Comparison of ENCODE assay signal across 23 cellular contexts in genomic region chr9:38387751-38388150, GRCh38. TPM values are rescaled to one million over a fixed set of nuclear protein-coding genes. Genes with fewer than 3 reads are reported as not detected.
DNase-seq lines count a peak whose midpoint lies in the region; ATAC-seq, FAIRE-seq and TF ChIP-seq lines count a peak whose summit lies in the region.
"Had no signal": no experiment of that assay in that cellular context is flagged by ENCODE, and none has a peak within 500 bp of the region (broad histone marks: within the 10 kb centered on the region; RNA-seq: fewer than 3 reads in every experiment).

No MANE protein-coding gene starts in this region.

- no peak overlapping the region for H3K4me2 ChIP-seq in astrocyte (ENCODE audit: low read length)
- no peak overlapping the region for H3K4me2 ChIP-seq in HepG2 (ENCODE audit: low read depth, low read length)

- H3K9me3 ChIP-seq in astrocyte (ENCODE audit: insufficient read depth, low read depth, low read length) (peaks cover 5% of the 10 kb centered on the region), HepG2 (ENCODE audit: low read length) (peaks cover 6% of the 10 kb centered on the region; the same call in 1 of the 2 replicates)
- H3K9me3 ChIP-seq: BE2C had no signal

- H3K36me3 Mint-ChIP-seq in astrocyte (ENCODE audit: low read depth, unreplicated experiment), result no peaks in the 10 kb centered on the region

- intact Hi-C loops in HepG2 (cut with micrococcal nuclease; ENCODE audit: unreplicated experiment), result no loop called here

- WGBS in HepG2 (ENCODE audit: low lambda C conversion rate), result 89% methylated on average over 4 of the region's 4 CpGs
- 93% methylated on average over 4 of the region's 4 CpGs for WGBS in urinary bladder

- in situ Hi-C loops in HepG2 (cut with HindIII; ENCODE audit: extremely low pct_ligation_motif_present, low pct_unique_long_range_greater_than_20kb), result no loop called here

- H3K9me3 Mint-ChIP-seq in astrocyte (ENCODE audit: unreplicated experiment), result peaks cover 9% of the 10 kb centered on the region

- TF ChIP-seq CTCF in astrocyte (IDR thresholded peaks at IDR 0.05; ENCODE audit: insufficient read depth, low read depth, low read length) (no peak), HepG2 (CRISPR knock-in tag; IDR thresholded peaks at IDR 0.05) (no peak)

- H3K4me1 ChIP-seq in astrocyte (ENCODE audit: insufficient read depth, low read length) (peaks cover 14% of the 10 kb centered on the region), HepG2 (ENCODE audit: insufficient read depth, low read length) (peaks cover 96% of the 10 kb centered on the region), rectal smooth muscle tissue (ENCODE audit: control insufficient read depth, insufficient read depth, low read length) (peaks cover 28% of the 10 kb centered on the region), urinary bladder (ENCODE audit: insufficient read depth) (no peaks in the 10 kb centered on the region)
- H3K4me1 ChIP-seq: BE2C had no signal

- FAIRE-seq in astrocyte (lab: Jason Lieb, UNC) (no peak), HepG2 (lab: Jason Lieb, UNC) (no peak)
- FAIRE-seq: D721Med, GM12892 had no signal

- ATAC-seq in HepG2, result no peak
- no peak for ATAC-seq in HG03196 (IDR thresholded peaks at IDR 0.05; ENCODE audit: unreplicated experiment)
- no peak for ATAC-seq in HG03520 (IDR thresholded peaks at IDR 0.05; ENCODE audit: unreplicated experiment)

- TF ChIP-seq EP300 in HepG2 (IDR thresholded peaks at IDR 0.05; ENCODE audit: low read depth in 2 of 2, low read length in 2 of 2), result no peak
- TF ChIP-seq EP300 in HepG2 (CRISPR knock-in tag; IDR thresholded peaks at IDR 0.05; ENCODE audit: borderline replicate concordance), result no peak

- H3K79me2 ChIP-seq in astrocyte (ENCODE audit: insufficient read depth, low read length) (peaks cover 3% of the 10 kb centered on the region), HepG2 (ENCODE audit: insufficient read depth, low read length) (peaks cover 2% of the 10 kb centered on the region)

- no peak overlapping the region for H3K4me3 Mint-ChIP-seq in astrocyte (ENCODE audit: unreplicated experiment)
- H3K4me3 Mint-ChIP-seq: CD4-positive, alpha-beta memory T cell had no signal

- no peak for TF ChIP-seq RAD21 in HepG2 (CRISPR knock-in tag; IDR thresholded peaks at IDR 0.05)

- peaks cover 39% of the 10 kb centered on the region for H3K4me1 Mint-ChIP-seq in astrocyte (ENCODE audit: low read depth, unreplicated experiment)

- no peak for TF ChIP-seq POLR2A in HepG2 (IDR thresholded peaks at IDR 0.05; ENCODE audit: insufficient read depth in 1 of 2, low read depth in 2 of 2, low read length in 2 of 2)

- DNase-seq in astrocyte (ENCODE audit: low read depth) (no peak), HepG2 (ENCODE audit: low spot score) (no peak), DMS114 treated with DMSO at 0.1 percent for 48 hours (lab: John Stamatoyannopoulos, UW; ENCODE audit: unreplicated experiment) (no peak), NCI-H345 treated with DMSO at 0.1 percent for 48 hours (lab: John Stamatoyannopoulos, UW; ENCODE audit: unreplicated experiment) (no peak)
- DNase-seq: BE2C; CD4-positive, alpha-beta memory T cell; DND-41; GDM1; GOT3; Karpas-422; MM.1S; NCI-H1105 treated with DMSO at 0.1 percent for 48 hours; NCI-H1930; NCI-H2171; NCI-H82; Peyer's patch; Right ventricle myocardium superior had no signal

- H4K20me1 ChIP-seq in astrocyte (ENCODE audit: insufficient read depth, low read length) (no peaks in the 10 kb centered on the region), HepG2 (ENCODE audit: insufficient read depth, low read length) (no peaks in the 10 kb centered on the region)

- H3K4me3 ChIP-seq in astrocyte (ENCODE audit: insufficient read depth, low read depth, low read length), result no peak overlapping the region
- no peak overlapping the region for H3K4me3 ChIP-seq in HepG2 (replicated peaks in 1 of 3; ENCODE audit: insufficient read depth in 1 of 3, low read depth in 2 of 3, low read length in 3 of 3)
- H3K4me3 ChIP-seq in rectal smooth muscle tissue (ENCODE audit: low read length), result no peak overlapping the region
- H3K4me3 ChIP-seq in urinary bladder (ENCODE audit: low read depth, low read length), result no peak overlapping the region
- H3K4me3 ChIP-seq: Peyer's patch had no signal

- no peaks in the 10 kb centered on the region for H3K27me3 Mint-ChIP-seq in astrocyte (ENCODE audit: low read depth, unreplicated experiment)

- H3K36me3 ChIP-seq in astrocyte (ENCODE audit: insufficient read depth, low read length), result no peaks in the 10 kb centered on the region
- H3K36me3 ChIP-seq in HepG2 (replicated peaks in 1 of 2; ENCODE audit: control insufficient read depth in 1 of 2, insufficient read depth in 2 of 2, low read length in 2 of 2), result no peaks in the 10 kb centered on the region
- no peaks in the 10 kb centered on the region for H3K36me3 ChIP-seq in rectal smooth muscle tissue (ENCODE audit: control insufficient read depth, insufficient read depth, low read length)
- no peaks in the 10 kb centered on the region for H3K36me3 ChIP-seq in urinary bladder (ENCODE audit: insufficient read depth)
- H3K36me3 ChIP-seq: BE2C, Peyer's patch had no signal

- H3K27me3 ChIP-seq in astrocyte (ENCODE audit: insufficient read depth, low read length) (no peaks in the 10 kb centered on the region), HepG2 (ENCODE audit: control insufficient read depth in 1 of 2, insufficient read depth in 2 of 2, low read length in 2 of 2) (no peaks in the 10 kb centered on the region), rectal smooth muscle tissue (ENCODE audit: control insufficient read depth, insufficient read depth, low read length) (no peaks in the 10 kb centered on the region)
- H3K27me3 ChIP-seq: BE2C, Peyer's patch had no signal

- no TSS peak for BruUV-seq in HepG2 (replicated peaks; lab: Mats Ljungman, UMichigan)

- CTCF ChIA-PET in HepG2 (lab: Yijun Ruan, JAX; ENCODE audit: low intra/inter-chr PET ratio, low total read pairs), result no interaction called here

- peak overlapping the region; percentile 37 for H3K27ac Mint-ChIP-seq in astrocyte (ENCODE audit: unreplicated experiment)
- H3K27ac Mint-ChIP-seq: CD4-positive, alpha-beta memory T cell had no signal

- H3K9ac ChIP-seq in astrocyte (ENCODE audit: low read length) (no peak overlapping the region), HepG2 (ENCODE audit: insufficient read depth, low read depth, low read length) (0 out of 2 replicates have a peak overlapping the region, but pooled peaks have one; percentile 47), rectal smooth muscle tissue (ENCODE audit: low read length) (no peak overlapping the region)

- H2AFZ ChIP-seq in astrocyte (ENCODE audit: low read depth, low read length) (no peak overlapping the region), HepG2 (ENCODE audit: low read length) (no peak overlapping the region)

- POLR2A ChIA-PET in HepG2 (lab: Yijun Ruan, JAX), result no interaction called here

- H3K27ac ChIP-seq in astrocyte (ENCODE audit: low read depth, low read length) (no peak overlapping the region), HepG2 (ENCODE audit: extremely low read length, insufficient read depth, low read length) (peak overlapping the region; percentile 80), rectal smooth muscle tissue (ENCODE audit: low read depth, low read length) (peak overlapping the region; percentile 94), urinary bladder (ENCODE audit: low read depth) (peak overlapping the region; percentile 48)

RNA-seq across cellular contexts. Expression of gene ALDH1B1, which starts 4.8 kb away (rescaled TPM):
- total RNA-seq in astrocyte (124 and 137 TPM in 2 replicates), HepG2 (2016; rRNA removed; fragmentation: Illumina TruSeq; extraction: Trizol) (125 and 159 TPM in 2 replicates), urinary bladder (51.0 TPM)
- 11.5 TPM in 2 replicates for total RNA-seq in HepG2 (2016; cell fraction: cytosol; rRNA removed; fragmentation: Illumina TruSeq; extraction: Trizol; ENCODE audit: low read depth)
- total RNA-seq in HepG2 (2016; cell fraction: insoluble cytoplasmic fraction; rRNA removed; fragmentation: Illumina TruSeq; extraction: Trizol), result 126 and 146 TPM in 2 replicates
- 48.8 and 50.7 TPM in 2 replicates for total RNA-seq in HepG2 (2016; cell fraction: membrane; rRNA removed; fragmentation: Illumina TruSeq; extraction: Trizol)
- 50.9 and 56.2 TPM in 2 replicates for total RNA-seq in HepG2 (2016; cell fraction: nucleus; rRNA removed; fragmentation: Illumina TruSeq; extraction: Trizol)
- polyA plus RNA-seq in HepG2 (2011; rRNA removed) (45.1 and 49.5 TPM in 2 replicates), urinary bladder (239 TPM)
- 39.2 and 42.4 TPM in 2 replicates for polyA plus RNA-seq in HepG2 (2011; cell fraction: cytosol; rRNA removed)
- 15.7 and 19.6 TPM in 2 replicates for polyA plus RNA-seq in HepG2 (2011; cell fraction: nucleus; rRNA removed)
- 51.6 and 52.8 TPM in 2 replicates for polyA plus RNA-seq in HepG2 (2012)
- polyA plus RNA-seq in HepG2 (2016; cell fraction: cytosol; fragmentation: Illumina TruSeq; extraction: Trizol; ENCODE audit: low read depth), result 7.5 and 7.7 TPM in 2 replicates
- polyA plus RNA-seq in HepG2 (2016; cell fraction: insoluble cytoplasmic fraction; fragmentation: Illumina TruSeq; extraction: Trizol; ENCODE audit: low read depth), result 131 and 144 TPM in 2 replicates
- 23.3 and 23.6 TPM in 2 replicates for polyA plus RNA-seq in HepG2 (2016; cell fraction: membrane; fragmentation: Illumina TruSeq; extraction: Trizol; ENCODE audit: low read depth)
- 57.5 and 58.3 TPM in 2 replicates for polyA plus RNA-seq in HepG2 (2016; cell fraction: nucleus; fragmentation: Illumina TruSeq; extraction: Trizol; ENCODE audit: insufficient read depth, low read depth)
- polyA minus RNA-seq in HepG2 (2011; rRNA and poly(A)+ RNA removed; ENCODE audit: low replicate concordance), result 58.5 and 119 TPM in 2 replicates
- polyA minus RNA-seq in HepG2 (2011; cell fraction: cytosol; rRNA and poly(A)+ RNA removed), result 51.9 and 56.8 TPM in 2 replicates
- 20.2 and 23.6 TPM in 2 replicates for polyA minus RNA-seq in HepG2 (2011; cell fraction: nucleus; rRNA and poly(A)+ RNA removed)

RNA-seq across cellular contexts. Expression of gene IGFBPL1, which starts 36.5 kb away (rescaled TPM):
- total RNA-seq in astrocyte (5.6 and 11.0 TPM in 2 replicates), HepG2 (2016; rRNA removed; fragmentation: Illumina TruSeq; extraction: Trizol) (0.24 and 0.44 TPM in 2 replicates), urinary bladder (3.0 TPM)
- total RNA-seq in HepG2 (2016; cell fraction: cytosol; rRNA removed; fragmentation: Illumina TruSeq; extraction: Trizol; ENCODE audit: low read depth), result not detected in 2 replicates
- total RNA-seq in HepG2 (2016; cell fraction: insoluble cytoplasmic fraction; rRNA removed; fragmentation: Illumina TruSeq; extraction: Trizol), result 0.24 TPM in 1 of 2 replicates, not detected in the other
- total RNA-seq in HepG2 (2016; cell fraction: membrane; rRNA removed; fragmentation: Illumina TruSeq; extraction: Trizol), result not detected in 2 replicates
- not detected in 2 replicates for total RNA-seq in HepG2 (2016; cell fraction: nucleus; rRNA removed; fragmentation: Illumina TruSeq; extraction: Trizol)
- polyA plus RNA-seq in HepG2 (2011; rRNA removed) (0.07 TPM in 1 of 2 replicates, not detected in the other), urinary bladder (1.6 TPM)
- 0.12 TPM in 1 of 2 replicates, not detected in the other for polyA plus RNA-seq in HepG2 (2011; cell fraction: cytosol; rRNA removed)
- not detected in 2 replicates for polyA plus RNA-seq in HepG2 (2011; cell fraction: nucleus; rRNA removed)
- polyA plus RNA-seq in HepG2 (2012), result not detected in 2 replicates
- not detected in 2 replicates for polyA plus RNA-seq in HepG2 (2016; cell fraction: cytosol; fragmentation: Illumina TruSeq; extraction: Trizol; ENCODE audit: low read depth)
- polyA plus RNA-seq in HepG2 (2016; cell fraction: insoluble cytoplasmic fraction; fragmentation: Illumina TruSeq; extraction: Trizol; ENCODE audit: low read depth), result not detected in 2 replicates
- not detected in 2 replicates for polyA plus RNA-seq in HepG2 (2016; cell fraction: membrane; fragmentation: Illumina TruSeq; extraction: Trizol; ENCODE audit: low read depth)
- polyA plus RNA-seq in HepG2 (2016; cell fraction: nucleus; fragmentation: Illumina TruSeq; extraction: Trizol; ENCODE audit: insufficient read depth, low read depth), result not detected in 2 replicates
- polyA minus RNA-seq in HepG2 (2011; rRNA and poly(A)+ RNA removed; ENCODE audit: low replicate concordance), result not detected in 2 replicates
- polyA minus RNA-seq in HepG2 (2011; cell fraction: cytosol; rRNA and poly(A)+ RNA removed), result not detected in 2 replicates
- not detected in 2 replicates for polyA minus RNA-seq in HepG2 (2011; cell fraction: nucleus; rRNA and poly(A)+ RNA removed)
- total RNA-seq: CD4-positive, alpha-beta memory T cell; Right ventricle myocardium superior had no signal
- polyA plus RNA-seq: CD4-positive, alpha-beta memory T cell had no signal
